7 cellular contexts compared by ENCODE assay signal in genomic region chr19:18000981-18001836, GRCh38. TPM values are rescaled to one million over a fixed set of nuclear protein-coding genes. Genes with fewer than 3 reads are reported as not detected.
A peak's percentile ranks its signal among the peaks of the same experiment; 100 is the strongest.
DNase-seq lines count a peak whose midpoint lies in the region; ATAC-seq, FAIRE-seq and TF ChIP-seq lines count a peak whose summit lies in the region.

No MANE protein-coding gene starts in this region.

- H3K79me2 ChIP-seq in HepG2 (ENCODE audit: insufficient read depth, low read length) = no peaks in the 10 kb centered on the region

- no peak overlapping the region for H2AFZ ChIP-seq in HepG2 (ENCODE audit: low read length)

- FAIRE-seq in HepG2 (lab: Jason Lieb, UNC) = no peak

- peak overlapping the region; percentile 59 for H3K9ac ChIP-seq in HepG2 (ENCODE audit: insufficient read depth, low read depth, low read length)

- POLR2A ChIA-PET in HepG2 (lab: Yijun Ruan, JAX) = no interaction called here

- no peak for TF ChIP-seq POLR2A in HepG2 (IDR thresholded peaks at IDR 0.05; ENCODE audit: insufficient read depth in 1 of 2, low read depth in 2 of 2, low read length in 2 of 2)

- H3K27me3 Mint-ChIP-seq in activated CD4-positive, alpha-beta T cell treated with anti-CD3 and anti-CD28 coated beads, Interleukin-2, amount 10 ng/mL, durations not matched to agents 24 days and 14 days = no peaks in the 10 kb centered on the region

- peak overlapping the region; percentile 57 to 72 (median 60); a peak in 5 of 6 replicates for H3K4me3 ChIP-seq in HepG2 (replicated peaks in 1 of 3; ENCODE audit: insufficient read depth in 1 of 3, low read depth in 2 of 3, low read length in 3 of 3)

- peak overlapping the region; percentile 99 for H3K27ac Mint-ChIP-seq in activated CD4-positive, alpha-beta T cell treated with anti-CD3 and anti-CD28 coated beads, Interleukin-2, amount 10 ng/mL, durations not matched to agents 24 days and 14 days

- in situ Hi-C loops in GM13977 (cut with MboI; ENCODE audit: low pct_unique_long_range_greater_than_20kb, low sequenced_read_pairs, unreplicated experiment) = no loop called here
- in situ Hi-C loops in HepG2 (cut with HindIII; ENCODE audit: extremely low pct_ligation_motif_present, low pct_unique_long_range_greater_than_20kb) = loop anchor here (10.0 kb wide), 1 partner anchor 174 kb away; the partner anchor contains the start of gene IFI30

- H3K4me3 Mint-ChIP-seq in activated CD4-positive, alpha-beta T cell treated with anti-CD3 and anti-CD28 coated beads, Interleukin-2, amount 10 ng/mL, durations not matched to agents 24 days and 14 days = peak overlapping the region; percentile 93

- peak overlapping the region; percentile 76 for H3K4me2 ChIP-seq in HepG2 (ENCODE audit: low read depth, low read length)

- H3K36me3 ChIP-seq in HepG2 (replicated peaks in 1 of 2; ENCODE audit: control insufficient read depth in 1 of 2, insufficient read depth in 2 of 2, low read length in 2 of 2) = no peaks in the 10 kb centered on the region

- H3K27me3 ChIP-seq in HepG2 (ENCODE audit: control insufficient read depth in 1 of 2, insufficient read depth in 2 of 2, low read length in 2 of 2) = peaks cover 0 to 2% of the 10 kb centered on the region in 2 experiments; a peak in 1 of 5 replicates

- no peaks in the 10 kb centered on the region for H4K20me1 ChIP-seq in HepG2 (ENCODE audit: insufficient read depth, low read length)

- WGBS in HepG2 (ENCODE audit: low lambda C conversion rate) = 10% methylated on average over 4 of the region's 104 CpGs

- DNase-seq in GM13977 (ENCODE audit: low spot score) (peak; percentile 94), NCI-H226 (peak; percentile 75), dedifferentiated amniotic fluid mesenchymal stem cell (ENCODE audit: extremely low spot score) (peak; percentile 70), HepG2 (ENCODE audit: low spot score) (peak; percentile 70)
- DNase-seq in activated CD4-positive, alpha-beta T cell treated with anti-CD3 and anti-CD28 coated beads, Interleukin-2, amount 10 ng/mL, durations not matched to agents 24 days and 14 days = peak; percentile 97
- DNase-seq in stimulated activated CD4-positive, alpha-beta T cell treated with anti-CD3 and anti-CD28 coated beads, Interleukin-4, amount 100 ng/mL, for 24 hours = peak; percentile 87

- ATAC-seq in HG02938 (IDR thresholded peaks at IDR 0.05; ENCODE audit: unreplicated experiment) (peak; percentile 48), HepG2 (peak; percentile 11)

- TF ChIP-seq RAD21 in HepG2 (CRISPR knock-in tag; IDR thresholded peaks at IDR 0.05) = no peak

- CTCF ChIA-PET in HepG2 (lab: Yijun Ruan, JAX; ENCODE audit: low intra/inter-chr PET ratio, low total read pairs) = no interaction called here

- intact Hi-C loops in activated CD4-positive, alpha-beta T cell treated with anti-CD3 and anti-CD28 coated beads, Interleukin-2, amount 10 ng/mL, durations not matched to agents 24 days and 14 days (cut with micrococcal nuclease) = loop anchor here (2.0 to 10.0 kb wide), 2 partner anchors 126 to 294 kb away; no protein-coding TSS in a partner anchor
- intact Hi-C loops in HepG2 (cut with micrococcal nuclease; ENCODE audit: unreplicated experiment) = no loop called here

- H3K27ac ChIP-seq in HepG2 (ENCODE audit: extremely low read length, insufficient read depth, low read length) = no peak overlapping the region

- TF ChIP-seq EP300 in HepG2 (IDR thresholded peaks at IDR 0.05; ENCODE audit: low read depth in 2 of 2, low read length in 2 of 2) (no peak), HepG2 (CRISPR knock-in tag; IDR thresholded peaks at IDR 0.05; ENCODE audit: borderline replicate concordance) (no peak; the same call in 1 of the 2 replicates)

- H3K4me1 ChIP-seq in HepG2 (ENCODE audit: insufficient read depth, low read length) = peaks cover 29% of the 10 kb centered on the region

- BruUV-seq in HepG2 (replicated peaks; lab: Mats Ljungman, UMichigan) = no TSS peak

- H3K9me3 Mint-ChIP-seq in activated CD4-positive, alpha-beta T cell treated with anti-CD3 and anti-CD28 coated beads, Interleukin-2, amount 10 ng/mL, durations not matched to agents 24 days and 14 days = no peaks in the 10 kb centered on the region

- peaks cover 17% of the 10 kb centered on the region for H3K36me3 Mint-ChIP-seq in activated CD4-positive, alpha-beta T cell treated with anti-CD3 and anti-CD28 coated beads, Interleukin-2, amount 10 ng/mL, durations not matched to agents 24 days and 14 days (ENCODE audit: low read depth)

- H3K9me3 ChIP-seq in HepG2 (ENCODE audit: low read length) = no peaks in the 10 kb centered on the region

- TF ChIP-seq CTCF in GM13977 (IDR thresholded peaks at IDR 0.05; ENCODE audit: extremely low read depth, insufficient read depth, missing control alignments) (no peak), HepG2 (CRISPR knock-in tag; IDR thresholded peaks at IDR 0.05) (0 out of 2 replicates have a peak, but pooled peaks have one; percentile 1)

- peaks cover 15% of the 10 kb centered on the region for H3K4me1 Mint-ChIP-seq in activated CD4-positive, alpha-beta T cell treated with anti-CD3 and anti-CD28 coated beads, Interleukin-2, amount 10 ng/mL, durations not matched to agents 24 days and 14 days

RNA-seq across cellular contexts. Expression of gene ARRDC2, which starts 6.8 kb away (rescaled TPM):
- 41.3 and 41.7 TPM in 2 replicates for total RNA-seq in activated CD4-positive, alpha-beta T cell treated with anti-CD3 and anti-CD28 coated beads, Interleukin-2, amount 10 ng/mL, durations not matched to agents 24 days and 14 days
- 1.7 and 2.1 TPM in 2 replicates for total RNA-seq in HepG2 (2016; rRNA removed; fragmentation: Illumina TruSeq; extraction: Trizol)
- total RNA-seq in HepG2 (2016; cell fraction: cytosol; rRNA removed; fragmentation: Illumina TruSeq; extraction: Trizol; ENCODE audit: low read depth) = 0.51 and 0.71 TPM in 2 replicates
- total RNA-seq in HepG2 (2016; cell fraction: insoluble cytoplasmic fraction; rRNA removed; fragmentation: Illumina TruSeq; extraction: Trizol) = 1.5 and 2.6 TPM in 2 replicates
- 1.7 TPM in 2 replicates for total RNA-seq in HepG2 (2016; cell fraction: membrane; rRNA removed; fragmentation: Illumina TruSeq; extraction: Trizol)
- total RNA-seq in HepG2 (2016; cell fraction: nucleus; rRNA removed; fragmentation: Illumina TruSeq; extraction: Trizol) = 1.2 and 1.4 TPM in 2 replicates
- 3.4 and 4.3 TPM in 2 replicates for polyA plus RNA-seq in HepG2 (2011; rRNA removed)
- polyA plus RNA-seq in HepG2 (2011; cell fraction: cytosol; rRNA removed) = 3.1 and 3.7 TPM in 2 replicates
- 10.9 and 11.3 TPM in 2 replicates for polyA plus RNA-seq in HepG2 (2011; cell fraction: nucleus; rRNA removed)
- 2.3 and 4.0 TPM in 2 replicates for polyA plus RNA-seq in HepG2 (2012)
- 0.66 and 0.83 TPM in 2 replicates for polyA plus RNA-seq in HepG2 (2016; cell fraction: cytosol; fragmentation: Illumina TruSeq; extraction: Trizol; ENCODE audit: low read depth)
- polyA plus RNA-seq in HepG2 (2016; cell fraction: insoluble cytoplasmic fraction; fragmentation: Illumina TruSeq; extraction: Trizol; ENCODE audit: low read depth) = 2.1 and 2.3 TPM in 2 replicates
- polyA plus RNA-seq in HepG2 (2016; cell fraction: membrane; fragmentation: Illumina TruSeq; extraction: Trizol; ENCODE audit: low read depth) = 1.2 and 1.6 TPM in 2 replicates
- polyA plus RNA-seq in HepG2 (2016; cell fraction: nucleus; fragmentation: Illumina TruSeq; extraction: Trizol; ENCODE audit: insufficient read depth, low read depth) = 3.6 and 6.3 TPM in 2 replicates
- polyA minus RNA-seq in HepG2 (2011; rRNA and poly(A)+ RNA removed; ENCODE audit: low replicate concordance) = 4.7 and 13.8 TPM in 2 replicates
- 1.2 and 2.5 TPM in 2 replicates for polyA minus RNA-seq in HepG2 (2011; cell fraction: cytosol; rRNA and poly(A)+ RNA removed)
- 1.4 and 2.7 TPM in 2 replicates for polyA minus RNA-seq in HepG2 (2011; cell fraction: nucleus; rRNA and poly(A)+ RNA removed)

RNA-seq across cellular contexts. Expression of gene KCNN1, which starts 34.3 kb away (rescaled TPM):
- total RNA-seq in activated CD4-positive, alpha-beta T cell treated with anti-CD3 and anti-CD28 coated beads, Interleukin-2, amount 10 ng/mL, durations not matched to agents 24 days and 14 days = 0.62 TPM in 1 of 2 replicates, not detected in the other
- 0.04 TPM in 1 of 2 replicates, not detected in the other for total RNA-seq in HepG2 (2016; rRNA removed; fragmentation: Illumina TruSeq; extraction: Trizol)
- total RNA-seq in HepG2 (2016; cell fraction: cytosol; rRNA removed; fragmentation: Illumina TruSeq; extraction: Trizol; ENCODE audit: low read depth) = not detected in 2 replicates
- 0.09 TPM in 1 of 2 replicates, not detected in the other for total RNA-seq in HepG2 (2016; cell fraction: insoluble cytoplasmic fraction; rRNA removed; fragmentation: Illumina TruSeq; extraction: Trizol)
- not detected in 2 replicates for total RNA-seq in HepG2 (2016; cell fraction: membrane; rRNA removed; fragmentation: Illumina TruSeq; extraction: Trizol)
- total RNA-seq in HepG2 (2016; cell fraction: nucleus; rRNA removed; fragmentation: Illumina TruSeq; extraction: Trizol) = not detected in 2 replicates
- not detected in 2 replicates for polyA plus RNA-seq in HepG2 (2011; rRNA removed)
- 0.05 TPM in 1 of 2 replicates, not detected in the other for polyA plus RNA-seq in HepG2 (2011; cell fraction: cytosol; rRNA removed)
- polyA plus RNA-seq in HepG2 (2011; cell fraction: nucleus; rRNA removed) = 0.14 TPM in 1 of 2 replicates, not detected in the other
- polyA plus RNA-seq in HepG2 (2012) = not detected in 2 replicates
- not detected in 2 replicates for polyA plus RNA-seq in HepG2 (2016; cell fraction: cytosol; fragmentation: Illumina TruSeq; extraction: Trizol; ENCODE audit: low read depth)
- polyA plus RNA-seq in HepG2 (2016; cell fraction: insoluble cytoplasmic fraction; fragmentation: Illumina TruSeq; extraction: Trizol; ENCODE audit: low read depth) = not detected in 2 replicates
- polyA plus RNA-seq in HepG2 (2016; cell fraction: membrane; fragmentation: Illumina TruSeq; extraction: Trizol; ENCODE audit: low read depth) = not detected in 2 replicates
- not detected in 2 replicates for polyA plus RNA-seq in HepG2 (2016; cell fraction: nucleus; fragmentation: Illumina TruSeq; extraction: Trizol; ENCODE audit: insufficient read depth, low read depth)
- 0.30 TPM in 1 of 2 replicates, not detected in the other for polyA minus RNA-seq in HepG2 (2011; rRNA and poly(A)+ RNA removed; ENCODE audit: low replicate concordance)
- not detected in 2 replicates for polyA minus RNA-seq in HepG2 (2011; cell fraction: cytosol; rRNA and poly(A)+ RNA removed)
- polyA minus RNA-seq in HepG2 (2011; cell fraction: nucleus; rRNA and poly(A)+ RNA removed) = not detected in 2 replicates

Comparison
In these comparisons a context has a peak if more than half of its experiments do, and no peak if none do; other contexts are left out.
1. RNA of gene ARRDC2, which starts 6.8 kb away (total RNA-seq): 41.3 to 41.7 TPM in activated CD4-positive, alpha-beta T cell treated with anti-CD3 and anti-CD28 coated beads, Interleukin-2, amount 10 ng/mL, durations not matched to agents 24 days and 14 days; 0.51 to 2.6 TPM in HepG2; every median in the first group is over 10 times any median in the second.
2. Peak in every context shown above with its lines, with median percentiles within 50 percentile points of each other: DNase-seq.